In the genomic region with DNA sequence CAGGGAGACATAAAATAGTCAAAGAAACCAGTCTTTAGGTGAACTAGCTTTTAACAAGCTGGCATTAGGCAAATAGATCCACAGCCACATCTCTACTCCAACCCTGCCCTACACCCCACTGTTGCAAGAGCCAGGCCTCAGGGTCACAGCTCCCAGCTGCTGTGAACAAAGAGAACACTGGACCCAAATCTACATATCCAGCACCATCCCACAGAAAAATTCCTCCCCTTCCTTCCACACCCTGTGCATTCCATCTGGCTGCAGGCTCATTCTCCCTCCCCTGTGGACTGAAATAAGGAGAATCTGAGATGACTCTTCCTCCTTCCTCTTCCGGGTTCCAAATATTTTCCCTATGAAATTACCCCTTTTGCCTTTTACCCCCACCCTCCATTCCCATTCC, we compare ENCODE assay signal across 31 cellular contexts. TPM values are rescaled to one million over a fixed set of nuclear protein-coding genes. Genes with fewer than 3 reads are reported as not detected.
"Had no signal": no experiment of that assay in that cellular context is flagged by ENCODE, and none has a peak within 500 bp of the region (broad histone marks: within the 10 kb centered on the region; RNA-seq: fewer than 3 reads in every experiment).

No MANE protein-coding gene starts in this region.

- H3K36me3 ChIP-seq: neural progenitor cell, ovary, right lobe of liver, sigmoid colon, spleen, suprapubic skin, tibial artery, transverse colon, upper lobe of right lung, uterus had no signal

- DNase-seq: natural killer cell; ovary; psoas muscle; right cardiac atrium; right lobe of liver; sigmoid colon; spleen; stimulated activated CD4-positive, alpha-beta T cell treated with anti-CD3 and anti-CD28 coated beads, Interleukin-12 subunit alpha, Interleukin-12 subunit beta, amount 100 ng/mL, for 4 hours; stimulated activated CD4-positive, alpha-beta T cell treated with anti-CD3 and anti-CD28 coated beads, Interleukin-1b, Interleukin-23, amount 100 ng/mL, for 48 hours; stimulated activated CD4-positive, alpha-beta T cell treated with anti-CD3 and anti-CD28 coated beads, Interleukin-4, amount 100 ng/mL, for 1 hour; stimulated activated CD4-positive, alpha-beta T cell treated with anti-CD3 and anti-CD28 coated beads, Interleukin-4, amount 100 ng/mL, for 4 hours; stimulated activated CD8-positive, alpha-beta memory T cell treated with anti-CD3 and anti-CD28 coated beads, Interleukin-4, amount 100 ng/mL, for 48 hours; stimulated activated naive CD4-positive, alpha-beta T cell; stimulated activated naive CD8-positive, alpha-beta T cell treated with anti-CD3 and anti-CD28 coated beads, Interleukin-15, amount 100 ng/mL, for 72 hours; stimulated activated naive CD8-positive, alpha-beta T cell treated with anti-CD3 and anti-CD28 coated beads, Interleukin-15, Interleukin-2, amounts not matched to agents 100 U/mL and 50 U/mL, for 24 hours; testis; tibial artery; transverse colon; upper lobe of right lung; uterus had no signal

- H3K4me1 Mint-ChIP-seq: nephron; stimulated activated naive CD8-positive, alpha-beta T cell treated with anti-CD3 and anti-CD28 coated beads, Interleukin-15, amount 100 ng/mL, for 72 hours had no signal

- H3K27ac Mint-ChIP-seq: natural killer cell; nephron; neural progenitor cell; progenitor cell of endocrine pancreas; stimulated activated memory B cell treated with anti-CD40 and anti-IgM and Interleukin-4, amounts not matched to agents 10 μg/mL and 1 μg/mL and 100 μg/mL, for 72 hours; stimulated activated naive CD8-positive, alpha-beta T cell treated with anti-CD3 and anti-CD28 coated beads, Interleukin-15, amount 100 ng/mL, for 72 hours; type B pancreatic cell had no signal

- H3K79me2 ChIP-seq: parathyroid adenoma had no signal

- H3K9ac ChIP-seq: neural progenitor cell, parathyroid adenoma had no signal

- H3K9me3 Mint-ChIP-seq: natural killer cell; nephron; neural progenitor cell; stimulated activated memory B cell treated with anti-CD40 and anti-IgM and Interleukin-4, amounts not matched to agents 10 μg/mL and 1 μg/mL and 100 μg/mL, for 72 hours; stimulated activated naive CD8-positive, alpha-beta T cell treated with anti-CD3 and anti-CD28 coated beads, Interleukin-15, amount 100 ng/mL, for 72 hours; type B pancreatic cell had no signal

- H3K4me1 ChIP-seq: neural progenitor cell, parathyroid adenoma, psoas muscle, right lobe of liver, sigmoid colon, spleen, suprapubic skin, testis, tibial artery, transverse colon, upper lobe of right lung, uterus had no signal

- H3K36me3 Mint-ChIP-seq: natural killer cell; neural progenitor cell; stimulated activated memory B cell treated with anti-CD40 and anti-IgM and Interleukin-4, amounts not matched to agents 10 μg/mL and 1 μg/mL and 100 μg/mL, for 72 hours; type B pancreatic cell had no signal

- H3K9me3 ChIP-seq: ovary, psoas muscle, right lobe of liver, sigmoid colon, spleen, suprapubic skin, testis, tibial artery, transverse colon, upper lobe of right lung, uterus had no signal

- H3K27ac ChIP-seq: neural progenitor cell, ovary, parathyroid adenoma, psoas muscle, right lobe of liver, sigmoid colon, skin epidermis, spleen, suprapubic skin, testis, tibial artery, transverse colon, upper lobe of right lung, uterus had no signal

- H3K4me2 ChIP-seq: neural progenitor cell, smooth muscle cell had no signal

- ATAC-seq: natural killer cell; psoas muscle; right cardiac atrium; right lobe of liver; stimulated activated memory B cell treated with anti-CD40 and anti-IgM and Interleukin-4, amounts not matched to agents 10 μg/mL and 1 μg/mL and 100 μg/mL, for 72 hours; stimulated activated naive CD8-positive, alpha-beta T cell treated with anti-CD3 and anti-CD28 coated beads, Interleukin-15, amount 100 ng/mL, for 72 hours; stimulated activated naive CD8-positive, alpha-beta T cell treated with anti-CD3 and anti-CD28 coated beads, Interleukin-15, Interleukin-2, amounts not matched to agents 100 U/mL and 50 U/mL, for 24 hours; upper lobe of right lung had no signal

- H3K4me3 Mint-ChIP-seq: natural killer cell; nephron; neural progenitor cell; stimulated activated memory B cell treated with anti-CD40 and anti-IgM and Interleukin-4, amounts not matched to agents 10 μg/mL and 1 μg/mL and 100 μg/mL, for 72 hours; stimulated activated naive CD8-positive, alpha-beta T cell treated with anti-CD3 and anti-CD28 coated beads, Interleukin-15, amount 100 ng/mL, for 72 hours; type B pancreatic cell had no signal

- H3K27me3 ChIP-seq: ovary, right lobe of liver, sigmoid colon, testis, uterus had no signal

- H3K4me3 ChIP-seq: neural progenitor cell, ovary, psoas muscle, right lobe of liver, sigmoid colon, skin epidermis, smooth muscle cell, spleen, suprapubic skin, testis, tibial artery, transverse colon, upper lobe of right lung, uterus had no signal

- H2AFZ ChIP-seq: neural progenitor cell, parathyroid adenoma had no signal

RNA-seq across cellular contexts. Expression of a gene that starts 23.2 kb away (rescaled TPM):
- total RNA-seq: osteoblast, smooth muscle cell, urinary bladder had no signal
- polyA plus RNA-seq: smooth muscle cell had no signal
